In genomic region chr17:47840742-47841487, GRCh38 we compare ENCODE assay signal across 8 cellular contexts. TPM values are rescaled to one million over a fixed set of nuclear protein-coding genes. Genes with fewer than 3 reads are reported as not detected.
DNase-seq lines count a peak whose midpoint lies in the region; ATAC-seq and TF ChIP-seq lines count a peak whose summit lies in the region.

Gene SCRN2, minus strand, starts transcription at chr17:47841273. Its CDS starts 430 bp downstream, at chr17:47840843.

- H3K9ac ChIP-seq in IMR-90 (ENCODE audit: low read depth, low read length) (peak within 1 kb of the TSS; percentile 67), PC-3 (ENCODE audit: low read length) (peak within 1 kb of the TSS; percentile 75)

- peak within 1 kb of the TSS; percentile 43 for H2BK120ac ChIP-seq in IMR-90 (ENCODE audit: low read depth, low read length)

- peak; percentile 88 for DNase-seq in Caki2 (ENCODE audit: low read depth)
- peak; percentile 68 for DNase-seq in IMR-90
- peak; percentile 97 for DNase-seq in PC-3
- DNase-seq in activated T-cell treated with anti-CD3 and anti-CD28 coated beads, Interleukin-2, amount 50 U/mL, for 24 hours, result peak; percentile 97
- DNase-seq in esophagus muscularis mucosa (ENCODE audit: extremely low spot score), result peak; percentile 97
- peak; percentile 91 for DNase-seq in myocyte (ENCODE audit: low read depth)
- DNase-seq in stimulated activated effector memory CD8-positive, alpha-beta T cell treated with anti-CD3 and anti-CD28 coated beads, Interleukin-12 subunit alpha, Interleukin-12 subunit beta, amount 100 ng/mL, for 72 hours (ENCODE audit: low spot score in 2 of 2), result peak; percentile 97 to 99

- H3K4ac ChIP-seq in IMR-90 (ENCODE audit: low read depth, low read length), result peak within 1 kb of the TSS; percentile 90

- H3K9me2 ChIP-seq in PC-3 (replicated peaks; ENCODE audit: low read length), result no peaks in the 10 kb centered on the region

- 2% methylated on average over 40 of the region's 55 CpGs; no CpG with 5 or more reads in 1 of the 2 experiments for WGBS in IMR-90 (ENCODE audit: extremely low coverage in 2 of 2, insufficient read length in 1 of 2), 2 experiments
- 0% methylated on average over 28 of the region's 55 CpGs for WGBS in esophagus muscularis mucosa

- CTCF ChIA-PET in IMR-90 (lab: Yijun Ruan, JAX), result interaction anchor here (0.6 to 4.4 kb wide), 7 partner anchors 19 to 106 kb away, joined by 3 to 47 read pairs (median 4); partner anchors contain the start of gene SP2
- CTCF ChIA-PET in PC-3 (lab: Charles Lee), result interaction anchor here (0.5 to 4.1 kb wide), 12 partner anchors 10 to 131 kb away, joined by 3 to 65 read pairs (median 4); partner anchors contain the start of genes CDK5RAP3, LRRC46, MRPL10 and PNPO

- H3K18ac ChIP-seq in IMR-90 (ENCODE audit: low read depth, low read length), result peak within 1 kb of the TSS; percentile 8; the same call in 1 of the 2 replicates

- no peaks in the 10 kb centered on the region for H3F3A ChIP-seq in PC-3 (ENCODE audit: low read length, unreplicated experiment)

- peak within 1 kb of the TSS; percentile 91 for H3K14ac ChIP-seq in IMR-90 (replicated peaks; ENCODE audit: low read depth, low read length)

- H3K9me1 ChIP-seq in IMR-90 (ENCODE audit: insufficient read depth, low read length), result peaks cover 4% of the 10 kb centered on the region; the same call in 1 of the 2 replicates

- H2AFZ ChIP-seq in IMR-90 (replicated peaks; ENCODE audit: low read length, poor library complexity) (peak within 1 kb of the TSS; percentile 98), PC-3 (ENCODE audit: low read length) (peak within 1 kb of the TSS; percentile 95)

- H2AK5ac ChIP-seq in IMR-90 (ENCODE audit: low read depth, low read length), result peak within 1 kb of the TSS; percentile 35

- H3K36me3 Mint-ChIP-seq in activated T-cell treated with anti-CD3 and anti-CD28 coated beads, Interleukin-2, amount 50 U/mL, for 24 hours (ENCODE audit: low read depth), result peaks cover 26% of the 10 kb centered on the region
- peaks cover 6% of the 10 kb centered on the region for H3K36me3 Mint-ChIP-seq in stimulated activated effector memory CD8-positive, alpha-beta T cell treated with anti-CD3 and anti-CD28 coated beads, Interleukin-12 subunit alpha, Interleukin-12 subunit beta, amount 100 ng/mL, for 72 hours

- H4K20me1 ChIP-seq in IMR-90 (ENCODE audit: insufficient read depth, low read length) (no peaks in the 10 kb centered on the region), PC-3 (ENCODE audit: low read length) (no peaks in the 10 kb centered on the region)

- TF ChIP-seq POLR2A in IMR-90 (IDR thresholded peaks at IDR 0.05; ENCODE audit: low read depth, low read length) (no peak), esophagus muscularis mucosa (IDR thresholded peaks at IDR 0.05; ENCODE audit: low read depth) (no peak)

- peaks cover 8 to 22% of the 10 kb centered on the region in 2 experiments; a peak in 3 of 4 replicates for H3K79me1 ChIP-seq in IMR-90 (ENCODE audit: low read depth in 1 of 2, low read length in 2 of 2)

- TF ChIP-seq RAD21 in IMR-90 (IDR thresholded peaks at IDR 0.05; ENCODE audit: low read length), result peak; percentile 95

- H2BK20ac ChIP-seq in IMR-90 (ENCODE audit: low read depth, low read length), result peak within 1 kb of the TSS; percentile 51; the same call in 1 of the 2 replicates

- H3K4me3 Mint-ChIP-seq in activated T-cell treated with anti-CD3 and anti-CD28 coated beads, Interleukin-2, amount 50 U/mL, for 24 hours, result peak within 1 kb of the TSS; percentile 89
- peak within 1 kb of the TSS; percentile 97 for H3K4me3 Mint-ChIP-seq in stimulated activated effector memory CD8-positive, alpha-beta T cell treated with anti-CD3 and anti-CD28 coated beads, Interleukin-12 subunit alpha, Interleukin-12 subunit beta, amount 100 ng/mL, for 72 hours

- intact Hi-C loops in IMR-90 (cut with micrococcal nuclease), result loop anchor here (1.0 to 5.0 kb wide), 3 partner anchors 49 to 177 kb away; no protein-coding TSS in a partner anchor
- intact Hi-C loops in PC-3 (cut with micrococcal nuclease), result loop anchor here (1.0 to 2.0 kb wide), 2 partner anchors 108 to 130 kb away; partner anchors contain the start of gene CDK5RAP3
- intact Hi-C loops in esophagus muscularis mucosa (cut with DNase I), result loop anchor here (1.0 to 10.0 kb wide), 4 partner anchors 49 to 174 kb away; partner anchors contain the start of genes CDK5RAP3 and PNPO

- peak within 1 kb of the TSS; percentile 31 for H4K5ac ChIP-seq in IMR-90 (ENCODE audit: low read depth, low read length)

- peaks cover 24% of the 10 kb centered on the region for H3K27me3 Mint-ChIP-seq in activated T-cell treated with anti-CD3 and anti-CD28 coated beads, Interleukin-2, amount 50 U/mL, for 24 hours

- ATAC-seq in GM21367 (IDR thresholded peaks at IDR 0.05; ENCODE audit: unreplicated experiment) (peak; percentile 68), IMR-90 (ENCODE audit: low read depth) (peak; percentile 95), PC-3 (peak; percentile 85)
- peak; percentile 95 for ATAC-seq in stimulated activated effector memory CD8-positive, alpha-beta T cell treated with anti-CD3 and anti-CD28 coated beads, Interleukin-12 subunit alpha, Interleukin-12 subunit beta, amount 100 ng/mL, for 72 hours

- H3K9me3 ChIP-seq in IMR-90 (ENCODE audit: control insufficient read depth, insufficient read depth, low read length) (no peaks in the 10 kb centered on the region), PC-3 (ENCODE audit: low read length) (no peaks in the 10 kb centered on the region), esophagus muscularis mucosa (no peaks in the 10 kb centered on the region)

- H3K4me2 ChIP-seq in IMR-90 (ENCODE audit: low read depth, low read length) (peak within 1 kb of the TSS; percentile 75), PC-3 (ENCODE audit: low read length) (peak within 1 kb of the TSS; percentile 91)

- POLR2A ChIA-PET in IMR-90 (lab: Charles Lee; ENCODE audit: unreplicated experiment), result interaction anchor here (0.6 kb wide), 1 partner anchor 178 kb away, joined by 3 read pairs; no protein-coding TSS in a partner anchor
- POLR2A ChIA-PET in PC-3 (lab: Charles Lee; ENCODE audit: unreplicated experiment), result no interaction called here

- H3K4me3 ChIP-seq in IMR-90 (ENCODE audit: insufficient read depth, low read depth, low read length), result peak within 1 kb of the TSS; percentile 57
- H3K4me3 ChIP-seq in PC-3 (ENCODE audit: low read length), result peak within 1 kb of the TSS; percentile 80
- H3K4me3 ChIP-seq in esophagus muscularis mucosa, result peak within 1 kb of the TSS; percentile 71 to 94 (median 88)

- H2BK15ac ChIP-seq in IMR-90 (ENCODE audit: low read depth, low read length), result no peak within 1 kb of the TSS

- TF ChIP-seq EP300 in esophagus muscularis mucosa (IDR thresholded peaks at IDR 0.05), result no peak

- H4K91ac ChIP-seq in IMR-90 (ENCODE audit: insufficient read depth, low read depth, low read length), result peak within 1 kb of the TSS; percentile 54

- H2AK9ac ChIP-seq in IMR-90 (replicated peaks; ENCODE audit: low read depth, low read length, poor library complexity), result peak within 1 kb of the TSS; percentile 35

- peak within 1 kb of the TSS; percentile 72; the same call in 1 of the 2 replicates for H3K23ac ChIP-seq in IMR-90 (ENCODE audit: low read depth, low read length)

- TF ChIP-seq CTCF in IMR-90 (conservative IDR thresholded peaks at IDR 0.05; ENCODE audit: low read depth, low read length), result peak; percentile 95
- peak; percentile 99 for TF ChIP-seq CTCF in PC-3 (conservative IDR thresholded peaks at IDR 0.05; ENCODE audit: low read depth, low read length)
- TF ChIP-seq CTCF in esophagus muscularis mucosa (IDR thresholded peaks at IDR 0.05), result peak; percentile 96 to 99 (median 99)

- peaks cover 8% of the 10 kb centered on the region for H3K4me1 ChIP-seq in IMR-90 (ENCODE audit: control insufficient read depth, insufficient read depth, low read length)
- peaks cover 29% of the 10 kb centered on the region for H3K4me1 ChIP-seq in PC-3 (ENCODE audit: insufficient read depth, low read length)
- H3K4me1 ChIP-seq in esophagus muscularis mucosa, result peaks cover 15 to 46% (median 41%) of the 10 kb centered on the region in 4 donors

- peaks cover 31% of the 10 kb centered on the region for H3K4me1 Mint-ChIP-seq in activated T-cell treated with anti-CD3 and anti-CD28 coated beads, Interleukin-2, amount 50 U/mL, for 24 hours (ENCODE audit: low read depth)
- H3K4me1 Mint-ChIP-seq in stimulated activated effector memory CD8-positive, alpha-beta T cell treated with anti-CD3 and anti-CD28 coated beads, Interleukin-12 subunit alpha, Interleukin-12 subunit beta, amount 100 ng/mL, for 72 hours, result peaks cover 29% of the 10 kb centered on the region

- peak within 1 kb of the TSS; percentile 58; the same call in 1 of the 2 replicates for H3K56ac ChIP-seq in IMR-90 (ENCODE audit: extremely low read depth, insufficient read depth, low read length)

- H2BK5ac ChIP-seq in IMR-90 (ENCODE audit: low read depth, low read length, poor library complexity, severe bottlenecking), result peak within 1 kb of the TSS; percentile 14

- H3K27ac ChIP-seq in IMR-90 (ENCODE audit: insufficient read depth, low read length) (peak within 1 kb of the TSS; percentile 49), PC-3 (ENCODE audit: low read length) (no peak within 1 kb of the TSS), esophagus muscularis mucosa (replicated peaks in 1 of 4) (peak within 1 kb of the TSS; percentile 52 to 76 (median 74))

- in situ Hi-C loops in Caki2 (cut with HindIII; ENCODE audit: low pct_unique_long_range_greater_than_20kb, low sequenced_read_pairs) (no loop called here), IMR-90 (cut with MboI; ENCODE audit: low sequenced_read_pairs) (loop anchor here (5.0 kb wide), 2 partner anchors 51 to 176 kb away; no protein-coding TSS in a partner anchor)

- H3K27me3 ChIP-seq in IMR-90 (ENCODE audit: control insufficient read depth, insufficient read depth, low read length) (peaks cover 10% of the 10 kb centered on the region), PC-3 (ENCODE audit: low read length) (no peaks in the 10 kb centered on the region), esophagus muscularis mucosa (peaks cover 0 to 14% (median 6%) of the 10 kb centered on the region in 4 donors)

- BruUV-seq in IMR-90 (replicated peaks; lab: Mats Ljungman, UMichigan), result no TSS peak
- TSS peak; percentile 79 for BruUV-seq in PC-3 (replicated peaks; lab: Mats Ljungman, UMichigan)

- H3K27ac Mint-ChIP-seq in activated T-cell treated with anti-CD3 and anti-CD28 coated beads, Interleukin-2, amount 50 U/mL, for 24 hours, result peak within 1 kb of the TSS; percentile 93
- H3K27ac Mint-ChIP-seq in stimulated activated effector memory CD8-positive, alpha-beta T cell treated with anti-CD3 and anti-CD28 coated beads, Interleukin-12 subunit alpha, Interleukin-12 subunit beta, amount 100 ng/mL, for 72 hours, result peak within 1 kb of the TSS; percentile 98

- H4K8ac ChIP-seq in IMR-90 (ENCODE audit: low read depth in 2 of 2, low read length in 2 of 2), result peak within 1 kb of the TSS; percentile 61 to 94

- H3K79me2 ChIP-seq in PC-3 (ENCODE audit: low read length), result peaks cover 17% of the 10 kb centered on the region

- H3K36me3 ChIP-seq in IMR-90 (ENCODE audit: control insufficient read depth, insufficient read depth, low read length), result peaks cover 8% of the 10 kb centered on the region
- no peaks in the 10 kb centered on the region; the same call in 1 of the 2 replicates for H3K36me3 ChIP-seq in PC-3 (ENCODE audit: low read depth, low read length)
- peaks cover 0 to 34% (median 29%) of the 10 kb centered on the region in 4 donors for H3K36me3 ChIP-seq in esophagus muscularis mucosa

- H3K9me3 Mint-ChIP-seq in activated T-cell treated with anti-CD3 and anti-CD28 coated beads, Interleukin-2, amount 50 U/mL, for 24 hours, result no peaks in the 10 kb centered on the region
- H3K9me3 Mint-ChIP-seq in stimulated activated effector memory CD8-positive, alpha-beta T cell treated with anti-CD3 and anti-CD28 coated beads, Interleukin-12 subunit alpha, Interleukin-12 subunit beta, amount 100 ng/mL, for 72 hours, result no peaks in the 10 kb centered on the region

- dilution Hi-C loops in IMR-90 (cut with HindIII; ENCODE audit: low sequenced_read_pairs, unreplicated experiment), result no loop called here

RNA-seq across cellular contexts. Expression of gene SCRN2, which starts in this region (rescaled TPM):
- total RNA-seq in Caki2 (2014; rRNA removed; shearing (Covaris generic); ENCODE audit: low replicate concordance), result 46.0 and 52.3 TPM in 2 replicates
- total RNA-seq in IMR-90 (2012; rRNA removed), result 14.7 and 17.2 TPM in 2 replicates
- polyA plus RNA-seq in IMR-90 (2012; rRNA removed), result 27.6 and 31.0 TPM in 2 replicates
- polyA plus RNA-seq in IMR-90 (2012; cell fraction: cytosol; rRNA removed), result 16.3 and 34.7 TPM in 2 replicates
- polyA plus RNA-seq in IMR-90 (2012; cell fraction: nucleus; rRNA removed; ENCODE audit: low replicate concordance), result 122 and 248 TPM in 2 replicates
- total RNA-seq in PC-3 (2014; rRNA removed), result 44.0 and 47.9 TPM in 2 replicates
- 10 to 100 TPM in 3 of 4 donors, 1 to 10 TPM in 1; 9.6 to 34.0 (median 23.1) TPM for total RNA-seq in esophagus muscularis mucosa
- 111 and 158 TPM in 2 replicates for total RNA-seq in myocyte
- 85.2 TPM for polyA plus RNA-seq in myocyte (2012)
